In genomic region chr4:7066006-7066405, GRCh38 we compare ENCODE assay signal across 12 cellular contexts. TPM values are rescaled to one million over a fixed set of nuclear protein-coding genes. Genes with fewer than 3 reads are reported as not detected.
DNase-seq lines count a peak whose midpoint lies in the region; ATAC-seq and TF ChIP-seq lines count a peak whose summit lies in the region.
"Had no signal": no experiment of that assay in that cellular context is flagged by ENCODE, and none has a peak within 500 bp of the region (broad histone marks: within the 10 kb centered on the region; RNA-seq: fewer than 3 reads in every experiment).

No MANE protein-coding gene starts in this region.

- ATAC-seq in stimulated activated naive CD8-positive, alpha-beta T cell treated with anti-CD3 and anti-CD28 coated beads, Interleukin-15, amount 100 ng/mL, for 72 hours: no peak
- ATAC-seq in HG02759 (IDR thresholded peaks at IDR 0.05; ENCODE audit: unreplicated experiment): no peak

- H3K4me1 ChIP-seq in hepatocyte (ENCODE audit: insufficient read depth): peaks cover 17% of the 10 kb centered on the region
- H3K4me1 ChIP-seq: BE2C had no signal

- no peaks in the 10 kb centered on the region for H3K9me2 ChIP-seq in SU-DHL-6 (replicated peaks; ENCODE audit: insufficient read depth, low read length)
- H3K9me2 ChIP-seq in hepatocyte (replicated peaks; ENCODE audit: insufficient read depth): no peaks in the 10 kb centered on the region

- WGBS in hepatocyte (ENCODE audit: low lambda C conversion rate, missing lambda C conversion rate): 96% methylated on average over 11 of the region's 11 CpGs

- H4K20me1 ChIP-seq in SU-DHL-6 (ENCODE audit: low read depth, low read length) (no peaks in the 10 kb centered on the region; the same call in 1 of the 2 replicates), hepatocyte (ENCODE audit: insufficient read depth, poor library complexity, severe bottlenecking) (peaks cover 35% of the 10 kb centered on the region)

- no peak for DNase-seq in activated naive CD4-positive, alpha-beta T cell treated with Interleukin-2 at 50 U/mL for 16 hours
- no peak for DNase-seq in hepatocyte (ENCODE audit: low spot score)
- DNase-seq in stimulated activated naive CD8-positive, alpha-beta T cell treated with anti-CD3 and anti-CD28 coated beads, Interleukin-15, amount 100 ng/mL, for 72 hours: no peak
- DNase-seq in HT-29 (ENCODE audit: low spot score): no peak
- DNase-seq in OCI-M1 (lab: John Stamatoyannopoulos, UW): no peak
- DNase-seq: BE2C, KG1 had no signal

- H3K9me3 ChIP-seq in SU-DHL-6 (ENCODE audit: insufficient read depth, low read length): no peaks in the 10 kb centered on the region
- H3K9me3 ChIP-seq in hepatocyte (ENCODE audit: low read depth): no peaks in the 10 kb centered on the region
- H3K9me3 ChIP-seq: BE2C, transverse colon had no signal

- H3F3A ChIP-seq in SU-DHL-6 (ENCODE audit: insufficient read depth): no peaks in the 10 kb centered on the region

- H3K4me2 ChIP-seq in SU-DHL-6 (ENCODE audit: low read depth, low read length, poor library complexity, severe bottlenecking) (peak overlapping the region; percentile 94), hepatocyte (peak overlapping the region; percentile 97)

- TF ChIP-seq CTCF in SU-DHL-6 (IDR thresholded peaks at IDR 0.05; ENCODE audit: insufficient read depth, low read length, poor library complexity, severe bottlenecking) (no peak), hepatocyte (IDR thresholded peaks at IDR 0.05; ENCODE audit: poor library complexity) (no peak)

- H3K4me3 Mint-ChIP-seq in activated naive CD4-positive, alpha-beta T cell treated with anti-CD3 and anti-CD28 coated beads, Interleukin-2, amount 50 U/mL, for 24 hours: peak overlapping the region; percentile 88
- H3K4me3 Mint-ChIP-seq in stimulated activated naive CD8-positive, alpha-beta T cell treated with anti-CD3 and anti-CD28 coated beads, Interleukin-15, amount 100 ng/mL, for 72 hours: peak overlapping the region; percentile 95 to 98

- H3K27me3 Mint-ChIP-seq in activated naive CD4-positive, alpha-beta T cell treated with anti-CD3 and anti-CD28 coated beads, Interleukin-2, amount 50 U/mL, for 24 hours: peaks cover 2% of the 10 kb centered on the region
- H3K27me3 Mint-ChIP-seq in stimulated activated naive CD8-positive, alpha-beta T cell treated with anti-CD3 and anti-CD28 coated beads, Interleukin-15, amount 100 ng/mL, for 72 hours: peaks cover 5% of the 10 kb centered on the region

- H3K4me3 ChIP-seq in SU-DHL-6 (ENCODE audit: insufficient read depth, low read length, poor library complexity, severe bottlenecking) (no peak overlapping the region), hepatocyte (no peak overlapping the region)
- H3K4me3 ChIP-seq: lung had no signal

- no peak overlapping the region for H3K27ac ChIP-seq in SU-DHL-6 (ENCODE audit: low read depth, low read length)
- H3K27ac ChIP-seq in hepatocyte: no peak overlapping the region

- no peaks in the 10 kb centered on the region for H3K27me3 ChIP-seq in SU-DHL-6 (ENCODE audit: low read length)
- no peaks in the 10 kb centered on the region for H3K27me3 ChIP-seq in hepatocyte
- H3K27me3 ChIP-seq: BE2C, transverse colon had no signal

- H3K4me1 Mint-ChIP-seq in activated naive CD4-positive, alpha-beta T cell treated with anti-CD3 and anti-CD28 coated beads, Interleukin-2, amount 50 U/mL, for 24 hours: peaks cover 46% of the 10 kb centered on the region
- peaks cover 73% of the 10 kb centered on the region for H3K4me1 Mint-ChIP-seq in stimulated activated naive CD8-positive, alpha-beta T cell treated with anti-CD3 and anti-CD28 coated beads, Interleukin-15, amount 100 ng/mL, for 72 hours

- peak overlapping the region; percentile 84 for H3K27ac Mint-ChIP-seq in activated naive CD4-positive, alpha-beta T cell treated with anti-CD3 and anti-CD28 coated beads, Interleukin-2, amount 50 U/mL, for 24 hours
- H3K27ac Mint-ChIP-seq in stimulated activated naive CD8-positive, alpha-beta T cell treated with anti-CD3 and anti-CD28 coated beads, Interleukin-15, amount 100 ng/mL, for 72 hours: peak overlapping the region; percentile 63 to 93

- peaks cover 10% of the 10 kb centered on the region; the same call in 1 of the 2 replicates for H3K36me3 ChIP-seq in SU-DHL-6 (ENCODE audit: low read length)
- no peaks in the 10 kb centered on the region for H3K36me3 ChIP-seq in hepatocyte (replicated peaks; ENCODE audit: insufficient read depth, low read depth)

- H2AFZ ChIP-seq in SU-DHL-6 (ENCODE audit: low read depth, low read length, severe bottlenecking): no peak overlapping the region
- no peak overlapping the region for H2AFZ ChIP-seq in hepatocyte

- H3K9me3 Mint-ChIP-seq in activated naive CD4-positive, alpha-beta T cell treated with anti-CD3 and anti-CD28 coated beads, Interleukin-2, amount 50 U/mL, for 24 hours: no peaks in the 10 kb centered on the region
- H3K9me3 Mint-ChIP-seq in stimulated activated naive CD8-positive, alpha-beta T cell treated with anti-CD3 and anti-CD28 coated beads, Interleukin-15, amount 100 ng/mL, for 72 hours: no peaks in the 10 kb centered on the region

- H3K79me2 ChIP-seq in SU-DHL-6 (ENCODE audit: insufficient read depth, low read length) (peaks cover 43% of the 10 kb centered on the region), hepatocyte (peaks cover 52% of the 10 kb centered on the region)

- H3K9ac ChIP-seq in SU-DHL-6 (ENCODE audit: low read length): peak overlapping the region; percentile 89

- H3K36me3 Mint-ChIP-seq in activated naive CD4-positive, alpha-beta T cell treated with anti-CD3 and anti-CD28 coated beads, Interleukin-2, amount 50 U/mL, for 24 hours: peaks cover 16% of the 10 kb centered on the region

RNA-seq across cellular contexts. Expression of gene GRPEL1, which starts 1.9 kb away (rescaled TPM):
- 28.3 and 35.5 TPM in 2 replicates for total RNA-seq in hepatocyte
- 53.9 and 56.5 TPM in 2 replicates for polyA plus RNA-seq in hepatocyte
- 52.9 and 61.9 TPM in 2 replicates for total RNA-seq in HT-29 (2014; rRNA removed; shearing (Covaris generic))

RNA-seq across cellular contexts. Expression of gene TADA2B, which starts 22.8 kb away (rescaled TPM):
- 15.4 and 18.5 TPM in 2 replicates for total RNA-seq in hepatocyte
- 18.2 and 20.1 TPM in 2 replicates for polyA plus RNA-seq in hepatocyte
- 13.1 and 14.2 TPM in 2 replicates for total RNA-seq in HT-29 (2014; rRNA removed; shearing (Covaris generic))
